In genomic region chr2:150548527-150548926, GRCh38 we compare ENCODE assay signal across 10 cellular contexts.
DNase-seq lines count a peak whose midpoint lies in the region; ATAC-seq and TF ChIP-seq lines count a peak whose summit lies in the region.
"Had no signal": no experiment of that assay in that cellular context is flagged by ENCODE, and none has a peak within 500 bp of the region (broad histone marks: within the 10 kb centered on the region; RNA-seq: fewer than 3 reads in every experiment).

No MANE protein-coding gene starts in this region.

- H3K4me3 ChIP-seq in AG09309 (ENCODE audit: control insufficient read depth, low read depth, low read length) (no peak overlapping the region), fibroblast of mammary gland (ENCODE audit: control insufficient read depth, low read depth, low read length) (no peak overlapping the region)
- H3K4me3 ChIP-seq: skin epidermis had no signal

- peak; percentile 58 for ATAC-seq in GM19397 (IDR thresholded peaks at IDR 0.05; ENCODE audit: unreplicated experiment)
- no peak for ATAC-seq in GM18873 (IDR thresholded peaks at IDR 0.05; ENCODE audit: low FRiP score, unreplicated experiment)
- ATAC-seq: esophagus mucosa had no signal

- peak; percentile 46 for TF ChIP-seq CTCF in AG09309 (IDR thresholded peaks at IDR 0.05; ENCODE audit: control insufficient read depth, insufficient read depth, low read depth, low read length, missing control alignments)
- TF ChIP-seq CTCF in fibroblast of mammary gland (conservative IDR thresholded peaks at IDR 0.05; ENCODE audit: control insufficient read depth, insufficient read depth, low read depth, low read length), result peak; percentile 43

- DNase-seq in AG09309 (ENCODE audit: low read depth) (no peak), NCI-H69 (lab: John Stamatoyannopoulos, UW) (peak; percentile 63), fibroblast of mammary gland (ENCODE audit: low read depth) (peak; percentile 26), nucleus accumbens (lab: John Stamatoyannopoulos, UW) (no peak), glomerular visceral epithelial cell (ENCODE audit: extremely low spot score) (no peak), NCI-H774 (lab: John Stamatoyannopoulos, UW) (no peak)

Comparison
In these comparisons a context has a peak if more than half of its experiments do, and no peak if none do; other contexts are left out.
1. DNase-seq: peak in NCI-H69 (single experiment) and fibroblast of mammary gland (single experiment); none in AG09309 (single experiment), nucleus accumbens (0 of 56), glomerular visceral epithelial cell (single experiment) and NCI-H774 (single experiment).